ENCODE assay signal across 29 cellular contexts in genomic region chr16:26129997-26130396, GRCh38.
"Had no signal": no experiment of that assay in that cellular context is flagged by ENCODE, and none has a peak within 500 bp of the region (broad histone marks: within the 10 kb centered on the region; RNA-seq: fewer than 3 reads in every experiment).

No MANE protein-coding gene starts in this region.

- H3K27ac ChIP-seq: adrenal gland, SJCRH30, SK-N-MC had no signal

- ATAC-seq: activated CD4-positive, CD25-positive, alpha-beta regulatory T cell treated with anti-CD3 and anti-CD28 coated beads, Interleukin-2, amount 50 U/mL, for 24 hours; activated naive CD4-positive, alpha-beta T cell treated with anti-CD3 and anti-CD28 coated beads, Interleukin-2, amount 50 U/mL, for 72 hours; activated T-cell treated with anti-CD3 and anti-CD28 coated beads, Interleukin-2, amount 50 U/mL, for 4 hours; Panc1; WTC11 had no signal

- H3K36me3 ChIP-seq: adrenal gland, SJCRH30 had no signal

- H3K27me3 ChIP-seq: adrenal gland, SJCRH30 had no signal

- DNase-seq: activated CD4-positive, alpha-beta memory T cell treated with anti-CD3 and anti-CD28 coated beads for 36 hours; activated CD4-positive, alpha-beta T cell treated with anti-CD3 and anti-CD28 coated beads for 4 hours; activated CD4-positive, alpha-beta T cell treated with anti-CD3 and anti-CD28 coated beads, Interleukin-2, amount 50 U/mL, for 1 hour; activated CD8-positive, alpha-beta memory T cell treated with anti-CD3 and anti-CD28 coated beads, Interleukin-2, amount 50 U/mL, for 4 hours; activated gamma-delta T cell treated with Interleukin-2 at 50 U/mL for 16 hours; activated naive CD4-positive, alpha-beta T cell treated with anti-CD3 and anti-CD28 coated beads for 36 hours; activated T-cell treated with anti-CD3 and anti-CD28 coated beads for 4 hours; activated T-cell treated with anti-CD3 and anti-CD28 coated beads, Interleukin-2, amount 50 U/mL, for 4 hours; adrenal gland; KG1; MM.1S; MV-4-11; NCI-H1092; NCI-H1436 treated with DMSO at 0.1 percent for 48 hours; NCI-H1694 treated with DMSO at 0.1 percent for 48 hours; NCI-H2029; NCI-H2107; NCI-H2171 treated with DMSO at 0.1 percent for 48 hours; NCI-H2227 treated with DMSO at 0.1 percent for 48 hours; NCI-H446; NCI-H526 treated with DMSO at 0.1 percent for 48 hours; NCI-H774; SJCRH30; T1000 had no signal

- H3K4me1 ChIP-seq: adrenal gland, SJCRH30 had no signal

- H3K4me3 ChIP-seq: adrenal gland, SJCRH30, SK-N-MC had no signal

- H3K9me3 ChIP-seq: adrenal gland, SJCRH30 had no signal
